31 cellular contexts compared by ENCODE assay signal in genomic region chr11:92909214-92909613, GRCh38.
"Had no signal": no experiment of that assay in that cellular context is flagged by ENCODE, and none has a peak within 500 bp of the region (broad histone marks: within the 10 kb centered on the region; RNA-seq: fewer than 3 reads in every experiment).

No MANE protein-coding gene starts in this region.

- H3K36me3 ChIP-seq: MG63, SJCRH30 had no signal

- DNase-seq: Kasumi-1, MG63, NCI-H1048, NCI-H1105 treated with DMSO at 0.1 percent for 48 hours, NCI-H1417, NCI-H1436, NCI-H1694, NCI-H187, NCI-H1930, NCI-H2029 treated with DMSO at 0.1 percent for 48 hours, NCI-H2081 treated with DMSO at 0.1 percent for 48 hours, NCI-H2107, NCI-H2171 treated with DMSO at 0.1 percent for 48 hours, NCI-H2227 treated with DMSO at 0.1 percent for 48 hours, NCI-H345, NCI-H446, NCI-H510A treated with DMSO at 0.1 percent for 48 hours, NCI-H524 treated with DMSO at 0.1 percent for 48 hours, NCI-H526 treated with DMSO at 0.1 percent for 48 hours, NCI-H774, PC-9, SHP77, SIG-M5, SJCRH30, T-cell had no signal

- H3K27ac ChIP-seq: PC-9, RWPE1, SJCRH30, SK-N-MC had no signal

- H3K4me2 ChIP-seq: PC-9 had no signal

- H3K27me3 ChIP-seq: MG63, SJCRH30 had no signal

- H2AFZ ChIP-seq: PC-9 had no signal

- FAIRE-seq: RCC 7860 had no signal

- H3K4me3 ChIP-seq: MG63, PC-9, SJCRH30, SK-N-MC had no signal

- H3K4me1 ChIP-seq: SJCRH30 had no signal

- ATAC-seq: Panc1, Right ventricle myocardium inferior, SK-N-SH treated with all-trans-retinoic acid at 6 μM for 48 hours, T-cell had no signal

- H3K9me3 ChIP-seq: MG63, SJCRH30 had no signal
